ENCODE assay signal across 33 cellular contexts in genomic region chr17:8755590-8756255, GRCh38. TPM values are rescaled to one million over a fixed set of nuclear protein-coding genes. Genes with fewer than 3 reads are reported as not detected.
"Had no signal": no experiment of that assay in that cellular context is flagged by ENCODE, and none has a peak within 500 bp of the region (broad histone marks: within the 10 kb centered on the region; RNA-seq: fewer than 3 reads in every experiment).

No MANE protein-coding gene starts in this region.

- H3K4me1 ChIP-seq: foreskin keratinocyte, gastroesophageal sphincter, prostate gland, sigmoid colon, testis, upper lobe of left lung had no signal

- H3K4me1 Mint-ChIP-seq: endodermal cell; mesothelial cell of epicardium; naive B cell; nephron; stimulated activated memory B cell treated with anti-CD40 and anti-IgM and Interleukin-4, amounts not matched to agents 10 μg/mL and 1 μg/mL and 100 μg/mL, for 72 hours had no signal

- DNase-seq: cerebellar nuclear complex; effector CD8-positive, alpha-beta T cell; endodermal cell; foreskin keratinocyte; heart right ventricle; hippocampal formation; mesenchymal stem cell; mucosa of descending colon; naive B cell; nucleus accumbens; right cardiac atrium; sigmoid colon; stimulated activated CD4-positive, alpha-beta T cell treated with anti-CD3 and anti-CD28 coated beads, Interleukin-2, amount 100 ng/mL, for 24 hours; stimulated activated CD4-positive, alpha-beta T cell treated with anti-CD3 and anti-CD28 coated beads, Interleukin-4, amount 100 ng/mL, for 24 hours; stimulated activated naive CD8-positive, alpha-beta T cell treated with anti-CD3 and anti-CD28 coated beads, Interleukin-15, Interleukin-2, amounts not matched to agents 100 U/mL and 50 U/mL, for 24 hours; substantia nigra; testis; tibial artery; upper lobe of left lung had no signal

- H3K36me3 Mint-ChIP-seq: mesothelial cell of epicardium; naive B cell; stimulated activated memory B cell treated with anti-CD40 and anti-IgM and Interleukin-4, amounts not matched to agents 10 μg/mL and 1 μg/mL and 100 μg/mL, for 72 hours had no signal

- H3K4me3 Mint-ChIP-seq: dendritic cell treated with granulocyte-macrophage colony-stimulating factor and Interleukin-4, amounts not matched to agents 40 ng/mL and 50 ng/mL, for 4 days; endodermal cell; mesothelial cell of epicardium; nephron; stimulated activated memory B cell treated with anti-CD40 and anti-IgM and Interleukin-4, amounts not matched to agents 10 μg/mL and 1 μg/mL and 100 μg/mL, for 72 hours had no signal

- H3K36me3 ChIP-seq: gastroesophageal sphincter, heart right ventricle, prostate gland, sigmoid colon, tibial artery, upper lobe of left lung had no signal

- H3K27ac Mint-ChIP-seq: dendritic cell treated with granulocyte-macrophage colony-stimulating factor and Interleukin-4, amounts not matched to agents 40 ng/mL and 50 ng/mL, for 4 days; endodermal cell; mesothelial cell of epicardium; nephron; stimulated activated memory B cell treated with anti-CD40 and anti-IgM and Interleukin-4, amounts not matched to agents 10 μg/mL and 1 μg/mL and 100 μg/mL, for 72 hours had no signal

- H3K9me3 Mint-ChIP-seq: dendritic cell treated with granulocyte-macrophage colony-stimulating factor and Interleukin-4, amounts not matched to agents 40 ng/mL and 50 ng/mL, for 4 days; endodermal cell; mesothelial cell of epicardium; naive B cell; nephron; stimulated activated memory B cell treated with anti-CD40 and anti-IgM and Interleukin-4, amounts not matched to agents 10 μg/mL and 1 μg/mL and 100 μg/mL, for 72 hours had no signal

- H3K27me3 ChIP-seq: testis, tibial artery, upper lobe of left lung had no signal

- H3K27ac ChIP-seq: epithelial cell of prostate, foreskin keratinocyte, gastroesophageal sphincter, heart right ventricle, prostate gland, sigmoid colon, testis, tibial artery, upper lobe of left lung had no signal

- H3K9me3 ChIP-seq: gastroesophageal sphincter, heart right ventricle, mucosa of descending colon, prostate gland, sigmoid colon, testis, tibial artery, upper lobe of left lung had no signal

- ATAC-seq: esophagus mucosa; foreskin keratinocyte; gastroesophageal sphincter; heart right ventricle; left lobe of liver; mucosa of descending colon; right cardiac atrium; stimulated activated memory B cell treated with anti-CD40 and anti-IgM and Interleukin-4, amounts not matched to agents 10 μg/mL and 1 μg/mL and 100 μg/mL, for 72 hours; stimulated activated naive CD8-positive, alpha-beta T cell treated with anti-CD3 and anti-CD28 coated beads, Interleukin-15, Interleukin-2, amounts not matched to agents 100 U/mL and 50 U/mL, for 24 hours had no signal

- H3K4me3 ChIP-seq: gastroesophageal sphincter, heart right ventricle, mucosa of descending colon, prostate gland, sigmoid colon, testis, tibial artery, upper lobe of left lung had no signal

RNA-seq across cellular contexts. Expression of gene SPDYE4, which starts 2.6 kb away (rescaled TPM):
- total RNA-seq: endodermal cell, esophagus mucosa, fibroblast of lung, foreskin keratinocyte, gastroesophageal sphincter, heart right ventricle, left lobe of liver, lower leg skin, lung microvascular endothelial cell, mesothelial cell of epicardium, mucosa of descending colon, osteocyte, right cardiac atrium, sigmoid colon, skeletal muscle tissue, upper lobe of left lung had no signal
- polyA plus RNA-seq: fibroblast of lung, foreskin keratinocyte, heart right ventricle, right cardiac atrium, sigmoid colon had no signal

RNA-seq across cellular contexts. Expression of gene CCDC42, which starts 11.1 kb away (rescaled TPM):
- total RNA-seq: endodermal cell, esophagus mucosa, fibroblast of lung, foreskin keratinocyte, gastroesophageal sphincter, left lobe of liver, lower leg skin, lung microvascular endothelial cell, mucosa of descending colon, osteocyte, right cardiac atrium, sigmoid colon, skeletal muscle tissue had no signal
- polyA plus RNA-seq: fibroblast of lung, foreskin keratinocyte, heart right ventricle, right cardiac atrium had no signal

RNA-seq across cellular contexts. Expression of gene MFSD6L, which starts 43.4 kb away (rescaled TPM):
- total RNA-seq: fibroblast of lung, foreskin keratinocyte, left lobe of liver, lung microvascular endothelial cell, osteocyte, right cardiac atrium, sigmoid colon had no signal
- polyA plus RNA-seq: fibroblast of lung, foreskin keratinocyte had no signal
